9 cellular contexts compared by ENCODE assay signal in the genomic region with DNA sequence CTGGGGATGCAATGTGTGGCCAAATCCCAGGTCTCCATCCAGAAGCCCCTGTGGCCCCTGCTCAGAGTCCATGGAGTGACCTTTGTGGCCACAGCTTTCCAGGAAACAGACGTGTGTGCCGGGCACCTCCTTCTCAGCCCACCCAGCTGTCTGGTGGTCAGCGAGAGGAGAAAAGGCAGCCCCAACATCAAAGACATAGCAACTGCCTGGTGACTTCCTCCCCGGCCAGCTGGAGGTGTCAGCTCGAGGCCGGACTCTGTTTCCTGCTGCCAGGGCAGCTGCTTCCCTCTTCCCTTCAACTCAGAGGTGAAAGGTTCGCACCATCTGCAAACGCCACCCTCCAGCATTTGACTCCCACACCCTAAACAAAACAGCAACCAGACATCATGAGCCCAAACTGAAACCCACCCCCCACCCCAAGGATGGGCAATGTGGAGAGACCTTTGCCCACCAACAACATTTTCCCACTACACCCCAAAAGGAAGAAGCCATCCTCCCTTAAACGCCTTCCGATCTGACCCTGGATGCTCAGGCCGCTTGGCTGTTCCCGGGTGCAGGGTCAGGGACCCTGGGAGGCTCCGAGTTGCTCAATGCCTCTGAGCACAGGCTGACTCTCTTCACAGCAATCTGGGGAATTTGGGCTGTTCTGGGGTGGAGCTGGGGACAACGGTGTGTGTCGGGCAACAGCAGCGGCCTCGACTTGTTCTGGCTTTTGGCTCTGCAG.
DNase-seq lines count a peak whose midpoint lies in the region; ATAC-seq, FAIRE-seq and TF ChIP-seq lines count a peak whose summit lies in the region.
"Had no signal": no experiment of that assay in that cellular context is flagged by ENCODE, and none has a peak within 500 bp of the region (broad histone marks: within the 10 kb centered on the region; RNA-seq: fewer than 3 reads in every experiment).

No MANE protein-coding gene starts in this region.

- DNase-seq in SKM-1 treated with dmso at 0.1 percent for 144 hours (lab: John Stamatoyannopoulos, UW; ENCODE audit: unreplicated experiment) (peak; percentile 62), SKM-1 (lab: John Stamatoyannopoulos, UW; ENCODE audit: unreplicated experiment) (no peak), chondrocyte (ENCODE audit: low spot score) (no peak), right lobe of liver (peak in 2 of 3 donors; percentile 70 to 77), uterus (peak in 1 of 2 donors; percentile 46), small intestine (no peak), NCI-H748 treated with DMSO at 0.1 percent for 48 hours (lab: John Stamatoyannopoulos, UW) (no peak)
- DNase-seq: activated naive CD4-positive, alpha-beta T cell treated with anti-CD3 and anti-CD28 coated beads for 36 hours had no signal

- no peaks in the 10 kb centered on the region for H3K9me3 ChIP-seq in right lobe of liver
- H3K9me3 ChIP-seq in uterus = no peaks in the 10 kb centered on the region
- no peaks in the 10 kb centered on the region for H3K9me3 ChIP-seq in small intestine (ENCODE audit: control insufficient read depth, low read depth)

- TF ChIP-seq CTCF in chondrocyte (IDR thresholded peaks at IDR 0.05) (no peak), right lobe of liver (IDR thresholded peaks at IDR 0.05) (no peak), uterus (IDR thresholded peaks at IDR 0.05) (no peak)

- H3K27me3 Mint-ChIP-seq in chondrocyte (ENCODE audit: low read depth) = no peaks in the 10 kb centered on the region

- intact Hi-C loops in right lobe of liver (cut with DNase I) (no loop called here), uterus (cut with DNase I; ENCODE audit: low total_unique reads) (no loop called here)

- H3K4me1 ChIP-seq in right lobe of liver (peaks cover 0 to 23% (median 3%) of the 10 kb centered on the region in 4 donors), uterus (peaks cover 4 to 7% of the 10 kb centered on the region in 2 donors), small intestine (ENCODE audit: control insufficient read depth in 2 of 2, insufficient read depth in 1 of 2, low read depth in 1 of 2, low read length in 1 of 2) (peaks cover 0 to 12% of the 10 kb centered on the region in 2 donors)

- no peaks in the 10 kb centered on the region for H3K36me3 ChIP-seq in right lobe of liver
- no peaks in the 10 kb centered on the region for H3K36me3 ChIP-seq in uterus
- H3K36me3 ChIP-seq in small intestine (ENCODE audit: control insufficient read depth in 2 of 2, insufficient read depth in 2 of 2, low read length in 2 of 2) = no peaks in the 10 kb centered on the region

- H3K27me3 ChIP-seq in right lobe of liver (no peaks in the 10 kb centered on the region), uterus (no peaks in the 10 kb centered on the region), small intestine (ENCODE audit: control insufficient read depth in 2 of 2, insufficient read depth in 2 of 2, low read length in 2 of 2) (no peaks in the 10 kb centered on the region)

- H3K4me3 ChIP-seq in right lobe of liver (no peak overlapping the region), uterus (no peak overlapping the region), small intestine (ENCODE audit: low read depth in 1 of 2, low read length in 2 of 2) (no peak overlapping the region)

- H3K36me3 Mint-ChIP-seq in chondrocyte (ENCODE audit: low read depth) = no peaks in the 10 kb centered on the region

- ATAC-seq in right lobe of liver (peak; percentile 72 to 85 (median 82)), GM18868 (IDR thresholded peaks at IDR 0.05; ENCODE audit: unreplicated experiment) (no peak)

- TF ChIP-seq POLR2A in right lobe of liver (IDR thresholded peaks at IDR 0.05) (no peak), uterus (IDR thresholded peaks at IDR 0.05) (no peak)

- H3K4me3 Mint-ChIP-seq in chondrocyte (ENCODE audit: unreplicated experiment) = no peak overlapping the region
- H3K4me3 Mint-ChIP-seq: activated naive CD4-positive, alpha-beta T cell treated with anti-CD3 and anti-CD28 coated beads for 36 hours had no signal

- H3K27ac ChIP-seq in right lobe of liver = peak overlapping the region; percentile 8 to 64 (median 37)
- peak overlapping the region; percentile 2 to 44 for H3K27ac ChIP-seq in uterus
- peak overlapping the region in 1 of 2 donors; percentile 82 for H3K27ac ChIP-seq in small intestine (ENCODE audit: low read depth in 1 of 2, low read length in 1 of 2)

- H3K9me3 Mint-ChIP-seq in chondrocyte (ENCODE audit: low read depth) = peaks cover 5% of the 10 kb centered on the region

- H3K27ac Mint-ChIP-seq in chondrocyte (ENCODE audit: unreplicated experiment) = peak overlapping the region; percentile 27
- H3K27ac Mint-ChIP-seq: activated naive CD4-positive, alpha-beta T cell treated with anti-CD3 and anti-CD28 coated beads for 36 hours had no signal

- no peak for FAIRE-seq in small intestine (lab: Jason Lieb, UNC)

- H3K4me1 Mint-ChIP-seq in chondrocyte (ENCODE audit: low read depth) = peaks cover 38% of the 10 kb centered on the region

- WGBS in right lobe of liver (ENCODE audit: insufficient coverage, low coverage, low lambda C conversion rate, missing lambda C conversion rate) = 37% methylated on average over 11 of the region's 17 CpGs
- 55 to 60% (median 55%) methylated on average over 17 of the region's 17 CpGs for whole genome bisulfite sequencing in small intestine, 3 donors

Comparison
In these comparisons a context has a peak if more than half of its experiments do, and no peak if none do; other contexts are left out.
1. DNase-seq: peak in SKM-1 treated with dmso at 0.1 percent for 144 hours (single experiment) and right lobe of liver (2 of 3); none in SKM-1 (single experiment), chondrocyte (single experiment), small intestine (single experiment) and NCI-H748 treated with DMSO at 0.1 percent for 48 hours (single experiment).